Comparison of ENCODE assay signal across 11 cellular contexts in the genomic region with DNA sequence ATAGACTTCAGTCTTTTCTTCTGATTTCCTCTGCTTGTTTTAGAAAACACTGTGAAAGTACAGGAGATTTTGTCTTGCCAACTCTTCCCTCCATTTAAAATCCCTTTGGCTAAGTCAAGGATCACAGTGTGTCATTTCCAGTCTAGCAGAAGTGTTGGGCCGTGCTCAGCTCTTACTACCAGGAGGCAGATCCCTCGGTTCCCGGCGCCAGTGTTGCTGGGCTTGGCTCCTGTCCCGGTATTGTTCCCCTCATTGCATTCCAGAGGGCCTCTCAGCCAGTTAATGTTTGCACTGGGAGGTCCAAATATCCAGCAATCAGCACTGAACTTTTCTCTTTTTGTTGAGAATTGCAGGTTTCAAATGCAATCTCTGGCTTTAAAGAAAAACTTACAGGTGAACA.
DNase-seq lines count a peak whose midpoint lies in the region; ATAC-seq and TF ChIP-seq lines count a peak whose summit lies in the region.
"Had no signal": no experiment of that assay in that cellular context is flagged by ENCODE, and none has a peak within 500 bp of the region (broad histone marks: within the 10 kb centered on the region; RNA-seq: fewer than 3 reads in every experiment).

No MANE protein-coding gene starts in this region.

- no peak for ATAC-seq in GM21717 (IDR thresholded peaks at IDR 0.05; ENCODE audit: unreplicated experiment)
- no peak for ATAC-seq in GM21515 (IDR thresholded peaks at IDR 0.05; ENCODE audit: unreplicated experiment)

- in situ Hi-C loops in G401 (cut with HindIII; ENCODE audit: low sequenced_read_pairs) (no loop called here), astrocyte of the cerebellum (cut with HindIII; ENCODE audit: low sequenced_read_pairs) (no loop called here)

- no peak overlapping the region for H3K4me3 ChIP-seq in astrocyte of the cerebellum (ENCODE audit: low read depth, low read length)
- H3K4me3 ChIP-seq: skin epidermis had no signal

- no peak for TF ChIP-seq CTCF in astrocyte of the cerebellum (IDR thresholded peaks at IDR 0.05; ENCODE audit: low read depth, low read length, missing control alignments)

- DNase-seq in G401 (ENCODE audit: low spot score) (peak; percentile 34), astrocyte of the cerebellum (ENCODE audit: low read depth) (peak; percentile 69), iPS-NIHi7 (ENCODE audit: extremely low spot score) (peak; percentile 43), renal cortical epithelial cell (ENCODE audit: low read depth) (peak; percentile 61), NCI-H446 (lab: John Stamatoyannopoulos, UW) (no peak)
- no peak for DNase-seq in stimulated activated naive CD4-positive, alpha-beta T cell (lab: John Stamatoyannopoulos, UW)
- DNase-seq: Caco-2, NCI-H1048 had no signal

Comparison
In these comparisons a context has a peak if more than half of its experiments do, and no peak if none do; other contexts are left out.
1. DNase-seq: peak in G401 (single experiment), astrocyte of the cerebellum (single experiment), iPS-NIHi7 (single experiment) and renal cortical epithelial cell (single experiment); none in stimulated activated naive CD4-positive, alpha-beta T cell (0 of 6) and NCI-H446 (0 of 2).